Comparison of ENCODE assay signal across 8 cellular contexts in genomic region chr14:50943943-50944646, GRCh38. TPM values are rescaled to one million over a fixed set of nuclear protein-coding genes. Genes with fewer than 3 reads are reported as not detected.
DNase-seq lines count a peak whose midpoint lies in the region; ATAC-seq and FAIRE-seq lines count a peak whose summit lies in the region.

Gene PYGL (minus strand): TSS chr14:50944483. CDS start chr14:50944403, 80 bp downstream.

- peak within 1 kb of the TSS; percentile 67 for H3K4me3 ChIP-seq in SJSA1
- H3K4me3 ChIP-seq in skin epidermis, result peak within 1 kb of the TSS; percentile 53 to 80 (median 72)

- peak; percentile 75 for FAIRE-seq in HTR-8/SVneo (lab: Jason Lieb, UNC)

- ATAC-seq in GM18907 (IDR thresholded peaks at IDR 0.05; ENCODE audit: unreplicated experiment), result peak; percentile 60
- ATAC-seq in HG02610 (IDR thresholded peaks at IDR 0.05; ENCODE audit: unreplicated experiment), result no peak

- H3K4me1 ChIP-seq in SJSA1 (replicated peaks), result peaks cover 11% of the 10 kb centered on the region

- no peaks in the 10 kb centered on the region for H3K36me3 ChIP-seq in SJSA1

- H3K27ac ChIP-seq in SJSA1, result peak within 1 kb of the TSS; percentile 48
- peak within 1 kb of the TSS; percentile 33 to 93 (median 84) for H3K27ac ChIP-seq in skin epidermis

- in situ Hi-C loops in T47D (cut with HindIII; ENCODE audit: low pct_unique_long_range_greater_than_20kb, low sequenced_read_pairs), result no loop called here

- DNase-seq in AML-193 (lab: John Stamatoyannopoulos, UW) (peak; percentile 59 to 68), HTR-8/SVneo (ENCODE audit: insufficient read length, low spot score) (peak; percentile 60), SJSA1 (ENCODE audit: low read depth in 1 of 2, low spot score in 2 of 2) (peak; percentile 69 to 70), T47D (ENCODE audit: low read depth in 1 of 2, low spot score in 1 of 2) (peak; percentile 71 to 85), iris pigment epithelial cell (ENCODE audit: low read depth) (peak; percentile 72)

- no peaks in the 10 kb centered on the region for H3K9me3 ChIP-seq in SJSA1 (replicated peaks)

- no peaks in the 10 kb centered on the region for H3K27me3 ChIP-seq in SJSA1 (replicated peaks)

RNA-seq across cellular contexts. Expression of gene PYGL, which starts in this region (rescaled TPM):
- 32.5 TPM in 2 replicates for total RNA-seq in SJSA1 (2014; rRNA removed; shearing (Covaris generic))
